ENCODE assay signal across 25 cellular contexts in the genomic region with DNA sequence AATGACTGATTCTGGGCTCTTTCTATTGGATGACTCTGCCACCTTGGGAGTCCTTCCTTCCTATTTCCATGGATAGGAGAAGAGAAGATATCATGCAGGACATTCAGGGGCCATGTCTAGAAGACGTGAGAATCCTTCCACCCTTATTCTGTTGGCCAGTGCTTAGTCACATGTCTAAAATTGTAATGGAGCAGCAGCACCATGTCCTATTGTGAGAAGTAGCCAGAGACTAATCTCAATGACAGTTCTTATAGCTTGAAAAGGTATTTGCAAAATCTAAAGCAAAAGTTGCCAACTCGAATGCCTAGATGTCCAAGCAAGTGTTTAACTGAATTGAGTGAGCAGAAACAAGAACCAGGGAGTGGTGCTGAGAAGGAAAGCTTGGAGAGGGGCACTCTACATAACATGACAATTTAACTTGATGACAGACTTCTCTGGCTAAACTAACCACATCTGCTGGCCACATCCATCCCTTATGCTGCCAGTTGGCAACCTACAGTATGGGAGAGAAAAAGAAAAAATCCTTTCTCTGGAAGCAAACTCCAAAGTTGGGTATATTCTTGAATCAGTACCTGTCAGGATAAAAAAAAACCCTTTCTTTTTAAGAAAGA.
"Had no signal": no experiment of that assay in that cellular context is flagged by ENCODE, and none has a peak within 500 bp of the region (broad histone marks: within the 10 kb centered on the region; RNA-seq: fewer than 3 reads in every experiment).

No MANE protein-coding gene starts in this region.

- ATAC-seq: activated T-helper 17 cell treated with anti-CD3 and anti-CD28 coated beads, Interleukin-2, amount 50 U/mL, for 72 hours; Panc1; T-cell had no signal

- H3K4me3 ChIP-seq: cardiac muscle cell, MG63 had no signal

- H3K36me3 ChIP-seq: brain microvascular endothelial cell, cardiac muscle cell, MG63 had no signal

- DNase-seq: activated CD4-positive, alpha-beta memory T cell treated with anti-CD3 and anti-CD28 coated beads for 36 hours; activated CD4-positive, alpha-beta T cell treated with anti-CD3 and anti-CD28 coated beads, Interleukin-2, amount 10 ng/mL, durations not matched to agents 7 days and 5 days; activated CD4-positive, CD25-positive, alpha-beta regulatory T cell; activated CD8-positive, alpha-beta memory T cell treated with anti-CD3 and anti-CD28 coated beads for 24 hours; activated gamma-delta T cell; activated naive CD4-positive, alpha-beta T cell treated with anti-CD3 and anti-CD28 coated beads for 36 hours; activated T-cell treated with anti-CD3 and anti-CD28 coated beads, Interleukin-2, amount 50 U/mL, for 48 hours; amygdala; brain microvascular endothelial cell; MG63; NCI-H1105; NCI-H1436 treated with DMSO at 0.1 percent for 48 hours; NCI-H187; NCI-H2081; NCI-H510A treated with DMSO at 0.1 percent for 48 hours; NCI-H69; NK-92 treated with Interleukin-12 subunit alpha and Interleukin-12 subunit beta, amount 100 ng/mL, for 24 hours; OCI-M1; SIG-M5; T-cell; T-helper 2 cell had no signal

- H3K9me3 ChIP-seq: MG63 had no signal

- H3K27me3 ChIP-seq: brain microvascular endothelial cell, cardiac muscle cell, MG63 had no signal

- H3K27ac ChIP-seq: brain microvascular endothelial cell, cardiac muscle cell, VCaP had no signal
